8 cellular contexts compared by ENCODE assay signal in genomic region chr12:4268549-4269181, GRCh38. TPM values are rescaled to one million over a fixed set of nuclear protein-coding genes. Genes with fewer than 3 reads are reported as not detected.
DNase-seq lines count a peak whose midpoint lies in the region; ATAC-seq and TF ChIP-seq lines count a peak whose summit lies in the region.

No MANE protein-coding gene starts in this region.

- peaks cover 28% of the 10 kb centered on the region for H3K36me3 Mint-ChIP-seq in Caco-2 (ENCODE audit: insufficient read depth, unreplicated experiment)

- POLR2A ChIA-PET in Caco-2 (lab: Charles Lee): interaction anchor here (0.6 kb wide), 1 partner anchor 395 kb away, joined by 3 read pairs; the partner anchor contains the start of gene PARP11

- 12 to 13% methylated on average over 26 of the region's 26 CpGs for WGBS in thyroid gland, 2 donors

- in situ Hi-C loops in astrocyte of the spinal cord (cut with HindIII; ENCODE audit: low sequenced_read_pairs): no loop called here

- H3K27ac ChIP-seq in thyroid gland: peak overlapping the region; percentile 1 to 97 (median 94)

- intact Hi-C loops in Caco-2 (cut with micrococcal nuclease; ENCODE audit: unreplicated experiment): no loop called here
- intact Hi-C loops in thyroid gland (cut with DNase I): no loop called here

- no peak for TF ChIP-seq CTCF in Caco-2 (IDR thresholded peaks at IDR 0.05; ENCODE audit: insufficient read depth in 1 of 2, low read depth in 1 of 2, low read length in 1 of 2, severe bottlenecking in 1 of 2, unreplicated experiment in 1 of 2)
- no peak for TF ChIP-seq CTCF in astrocyte of the spinal cord (IDR thresholded peaks at IDR 0.05; ENCODE audit: low read depth, low read length)
- no peak for TF ChIP-seq CTCF in thyroid gland (IDR thresholded peaks at IDR 0.05)

- no TSS peak for BruUV-seq in Caco-2 (replicated peaks; lab: Mats Ljungman, UMichigan)

- no peak for DNase-seq in Caco-2
- DNase-seq in NCI-H82 treated with DMSO at 0.1 percent for 48 hours (lab: John Stamatoyannopoulos, UW; ENCODE audit: unreplicated experiment): peak; percentile 41
- no peak for DNase-seq in astrocyte of the spinal cord (ENCODE audit: low read depth, low spot score)
- DNase-seq in medulla oblongata (ENCODE audit: extremely low spot score): peak; percentile 50
- DNase-seq in thyroid gland: peak; percentile 16 to 25

- TF ChIP-seq POLR2A in thyroid gland (IDR thresholded peaks at IDR 0.05): no peak

- peaks cover 27% of the 10 kb centered on the region for H3K4me1 Mint-ChIP-seq in Caco-2 (ENCODE audit: low read depth, unreplicated experiment)

- H3K27me3 ChIP-seq in Caco-2 (replicated peaks; ENCODE audit: control insufficient read depth, insufficient read depth, low read length): peaks cover 19% of the 10 kb centered on the region
- H3K27me3 ChIP-seq in thyroid gland: no peaks in the 10 kb centered on the region

- H3K27ac Mint-ChIP-seq in Caco-2 (ENCODE audit: unreplicated experiment): no peak overlapping the region

- peak overlapping the region; percentile 39 for H3K4me3 ChIP-seq in Caco-2 (ENCODE audit: low read depth, low read length)
- peak overlapping the region; percentile 28 for H3K4me3 ChIP-seq in astrocyte of the spinal cord (ENCODE audit: low read depth, low read length)
- peak overlapping the region in 2 of 3 donors; percentile 46 to 61 for H3K4me3 ChIP-seq in thyroid gland (replicated peaks in 1 of 3)

- H3K9me3 ChIP-seq in Caco-2 (no peaks in the 10 kb centered on the region), thyroid gland (no peaks in the 10 kb centered on the region)

- CTCF ChIA-PET in Caco-2 (lab: Charles Lee): interaction anchor here (1.2 kb wide), 1 partner anchor 8 kb away, joined by 6 read pairs; no protein-coding TSS in a partner anchor

- no peaks in the 10 kb centered on the region for H3K9me3 Mint-ChIP-seq in Caco-2 (ENCODE audit: unreplicated experiment)

- H3K4me3 Mint-ChIP-seq in Caco-2 (ENCODE audit: unreplicated experiment): peak overlapping the region; percentile 98

- ATAC-seq in GM21381 (IDR thresholded peaks at IDR 0.05; ENCODE audit: unreplicated experiment): no peak
- no peak for ATAC-seq in GM18868 (IDR thresholded peaks at IDR 0.05; ENCODE audit: unreplicated experiment)
- no peak for ATAC-seq in GM21367 (IDR thresholded peaks at IDR 0.05; ENCODE audit: unreplicated experiment)

- H3K4me1 ChIP-seq in Caco-2 (peaks cover 25% of the 10 kb centered on the region), thyroid gland (peaks cover 16 to 25% of the 10 kb centered on the region in 2 donors)

- H3K36me3 ChIP-seq in Caco-2 (ENCODE audit: control insufficient read depth, insufficient read depth, low read length): no peaks in the 10 kb centered on the region
- no peaks in the 10 kb centered on the region for H3K36me3 ChIP-seq in thyroid gland

- peaks cover 53% of the 10 kb centered on the region for H3K27me3 Mint-ChIP-seq in Caco-2 (ENCODE audit: insufficient read depth, unreplicated experiment)

RNA-seq across cellular contexts. Expression of gene CCND2, which starts 4.9 kb away (rescaled TPM):
- total RNA-seq in Caco-2 (2022) (113 and 145 TPM in 2 replicates), thyroid gland (100 to 1,000 TPM in 3 of 4 donors, 10 to 100 TPM in 1; 81.4 to 135 (median 122) TPM)

RNA-seq across cellular contexts. Expression of gene TIGAR, which starts 52.3 kb away (rescaled TPM):
- total RNA-seq in Caco-2 (2022) (36.7 and 42.7 TPM in 2 replicates), thyroid gland (1 to 10 TPM; 4.0 to 6.3 (median 5.4) TPM)

Comparison
In these comparisons a context has a peak if more than half of its experiments do, and no peak if none do; other contexts are left out.
1. DNase-seq: peak in NCI-H82 treated with DMSO at 0.1 percent for 48 hours (single experiment), medulla oblongata (single experiment) and thyroid gland (2 of 2); none in Caco-2 (0 of 2) and astrocyte of the spinal cord (single experiment).
2. Peak in every context shown above with its lines, with median percentiles within 50 percentile points of each other: H3K4me3 ChIP-seq.